In genomic region chr11:69918938-69919650, GRCh38 we compare ENCODE assay signal across 8 cellular contexts.
DNase-seq lines count a peak whose midpoint lies in the region; ATAC-seq and TF ChIP-seq lines count a peak whose summit lies in the region.

No MANE protein-coding gene starts in this region.

- H3K27me3 ChIP-seq in HAP-1 (ENCODE audit: low read depth) (peaks cover 15% of the 10 kb centered on the region), thyroid gland (no peaks in the 10 kb centered on the region)

- no peaks in the 10 kb centered on the region for H3K4me1 ChIP-seq in HAP-1
- H3K4me1 ChIP-seq in thyroid gland, result peaks cover 0 to 23% of the 10 kb centered on the region in 2 donors

- TF ChIP-seq POLR2A in thyroid gland (IDR thresholded peaks at IDR 0.05), result no peak

- no peaks in the 10 kb centered on the region for H3K9me3 Mint-ChIP-seq in activated T-helper 2 cell treated with anti-CD3 and anti-CD28 coated beads, Interferon-gamma antibody, Interleukin-2, Interleukin-4, amounts not matched to agents 10 μg/mL and 5 μg/mL and 100 μg/mL, durations not matched to agents 14 hours and 24 hours and 36 hours

- H3K36me3 Mint-ChIP-seq in activated T-helper 2 cell treated with anti-CD3 and anti-CD28 coated beads, Interferon-gamma antibody, Interleukin-2, Interleukin-4, amounts not matched to agents 10 μg/mL and 5 μg/mL and 100 μg/mL, durations not matched to agents 14 hours and 24 hours and 36 hours (ENCODE audit: low read depth), result no peaks in the 10 kb centered on the region

- H3K36me3 ChIP-seq in HAP-1 (replicated peaks) (no peaks in the 10 kb centered on the region), thyroid gland (no peaks in the 10 kb centered on the region)

- peaks cover 4% of the 10 kb centered on the region for H3K4me1 Mint-ChIP-seq in activated T-helper 2 cell treated with anti-CD3 and anti-CD28 coated beads, Interferon-gamma antibody, Interleukin-2, Interleukin-4, amounts not matched to agents 10 μg/mL and 5 μg/mL and 100 μg/mL, durations not matched to agents 14 hours and 24 hours and 36 hours (ENCODE audit: low read depth)

- peak overlapping the region in 1 of 3 donors; percentile 45 for H3K27ac ChIP-seq in thyroid gland

- no peak overlapping the region for H3K27ac Mint-ChIP-seq in activated T-helper 2 cell treated with anti-CD3 and anti-CD28 coated beads, Interferon-gamma antibody, Interleukin-2, Interleukin-4, amounts not matched to agents 10 μg/mL and 5 μg/mL and 100 μg/mL, durations not matched to agents 14 hours and 24 hours and 36 hours

- 58 to 60% methylated on average over 19 to 20 of the region's 32 CpGs for WGBS in thyroid gland, 2 donors

- H3K4me3 ChIP-seq in HAP-1, result no peak overlapping the region
- H3K4me3 ChIP-seq in foreskin fibroblast (ENCODE audit: low read depth in 1 of 2, low read length in 2 of 2), result no peak overlapping the region
- no peak overlapping the region for H3K4me3 ChIP-seq in thyroid gland (replicated peaks in 1 of 3)

- in situ Hi-C loops in HAP-1 (cut with MboI; ENCODE audit: low sequenced_read_pairs), result loop anchor here (10.0 kb wide), 1 partner anchor 234 kb away; no protein-coding TSS in a partner anchor

- H3K4me3 Mint-ChIP-seq in activated T-helper 2 cell treated with anti-CD3 and anti-CD28 coated beads, Interferon-gamma antibody, Interleukin-2, Interleukin-4, amounts not matched to agents 10 μg/mL and 5 μg/mL and 100 μg/mL, durations not matched to agents 14 hours and 24 hours and 36 hours (ENCODE audit: low read depth), result no peak overlapping the region

- peak; percentile 45 for ATAC-seq in omental fat pad (ENCODE audit: low FRiP score)
- no peak for ATAC-seq in HG02870 (IDR thresholded peaks at IDR 0.05; ENCODE audit: unreplicated experiment)

- DNase-seq in Ammon's horn (ENCODE audit: low spot score), result peak; percentile 27
- DNase-seq in HAP-1 (ENCODE audit: low spot score in 2 of 2), result peak; percentile 43 to 90
- peak; percentile 60 for DNase-seq in RPMI7951 (ENCODE audit: low read depth)
- peak; percentile 62 for DNase-seq in activated T-helper 2 cell treated with anti-CD3 and anti-CD28 coated beads, Interferon-gamma antibody, Interleukin-2, Interleukin-4, amounts not matched to agents 10 μg/mL and 5 μg/mL and 100 μg/mL, durations not matched to agents 14 hours and 24 hours and 36 hours (ENCODE audit: low spot score)
- DNase-seq in foreskin fibroblast, result peak; percentile 32 to 80
- peak; percentile 69 for DNase-seq in omental fat pad (ENCODE audit: low spot score)
- peak; percentile 68 to 69 for DNase-seq in thyroid gland

- peaks cover 14% of the 10 kb centered on the region for H3K27me3 Mint-ChIP-seq in activated T-helper 2 cell treated with anti-CD3 and anti-CD28 coated beads, Interferon-gamma antibody, Interleukin-2, Interleukin-4, amounts not matched to agents 10 μg/mL and 5 μg/mL and 100 μg/mL, durations not matched to agents 14 hours and 24 hours and 36 hours (ENCODE audit: low read depth)

- H3K9me3 ChIP-seq in HAP-1 (no peaks in the 10 kb centered on the region), thyroid gland (no peaks in the 10 kb centered on the region)

- peak; percentile 91 for TF ChIP-seq CTCF in foreskin fibroblast (IDR thresholded peaks at IDR 0.05; ENCODE audit: low read depth, low read length)
- TF ChIP-seq CTCF in omental fat pad (IDR thresholded peaks at IDR 0.05), result peak in 2 of 3 donors; percentile 62 to 84
- TF ChIP-seq CTCF in thyroid gland (IDR thresholded peaks at IDR 0.05), result peak; percentile 81 to 95 (median 87)

- intact Hi-C loops in activated T-helper 2 cell treated with anti-CD3 and anti-CD28 coated beads, Interferon-gamma antibody, Interleukin-2, Interleukin-4, amounts not matched to agents 10 μg/mL and 5 μg/mL and 100 μg/mL, durations not matched to agents 14 hours and 24 hours and 36 hours (cut with micrococcal nuclease), result loop anchor here (1.0 to 2.0 kb wide), 2 partner anchors 272 to 278 kb away; no protein-coding TSS in a partner anchor
- intact Hi-C loops in thyroid gland (cut with DNase I), result loop anchor here (2.0 kb wide), 1 partner anchor 274 kb away; no protein-coding TSS in a partner anchor
